ENCODE assay signal across 14 cellular contexts in the genomic region with DNA sequence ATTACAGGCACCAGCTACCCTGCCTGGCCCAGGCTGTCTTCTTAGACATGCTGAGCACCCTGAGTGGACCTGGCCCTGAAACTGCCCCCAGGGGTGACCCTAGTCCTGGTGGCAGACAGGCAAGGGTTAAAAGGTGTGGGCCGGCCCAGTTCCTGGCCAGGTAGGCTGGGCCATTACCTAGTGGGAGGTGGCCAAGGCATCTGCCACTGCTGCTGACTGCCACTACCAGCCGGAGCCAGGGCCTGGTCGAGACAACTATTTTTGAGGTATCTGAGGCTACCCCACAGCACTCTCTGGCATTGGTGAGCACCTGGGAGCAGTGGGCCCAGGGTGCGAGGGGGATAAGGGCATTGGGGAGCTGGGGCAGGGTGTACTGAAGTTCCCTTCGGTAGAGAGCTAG. TPM values are rescaled to one million over a fixed set of nuclear protein-coding genes. Genes with fewer than 3 reads are reported as not detected.
DNase-seq lines count a peak whose midpoint lies in the region; ATAC-seq and TF ChIP-seq lines count a peak whose summit lies in the region.
"Had no signal": no experiment of that assay in that cellular context is flagged by ENCODE, and none has a peak within 500 bp of the region (broad histone marks: within the 10 kb centered on the region; RNA-seq: fewer than 3 reads in every experiment).

A gene with protein sequence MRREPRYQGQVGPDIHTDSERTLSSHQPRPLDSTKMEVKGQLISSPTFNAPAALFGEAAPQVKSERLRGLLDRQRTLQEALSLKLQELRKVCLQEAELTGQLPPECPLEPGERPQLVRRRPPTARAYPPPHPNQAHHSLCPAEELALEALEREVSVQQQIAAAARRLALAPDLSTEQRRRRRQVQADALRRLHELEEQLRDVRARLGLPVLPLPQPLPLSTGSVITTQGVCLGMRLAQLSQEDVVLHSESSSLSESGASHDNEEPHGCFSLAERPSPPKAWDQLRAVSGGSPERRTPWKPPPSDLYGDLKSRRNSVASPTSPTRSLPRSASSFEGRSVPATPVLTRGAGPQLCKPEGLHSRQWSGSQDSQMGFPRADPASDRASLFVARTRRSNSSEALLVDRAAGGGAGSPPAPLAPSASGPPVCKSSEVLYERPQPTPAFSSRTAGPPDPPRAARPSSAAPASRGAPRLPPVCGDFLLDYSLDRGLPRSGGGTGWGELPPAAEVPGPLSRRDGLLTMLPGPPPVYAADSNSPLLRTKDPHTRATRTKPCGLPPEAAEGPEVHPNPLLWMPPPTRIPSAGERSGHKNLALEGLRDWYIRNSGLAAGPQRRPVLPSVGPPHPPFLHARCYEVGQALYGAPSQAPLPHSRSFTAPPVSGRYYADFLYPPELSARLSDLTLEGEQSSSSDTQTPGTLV (plus strand): TSS at position 206 of the 400 bp plus-strand sequence. CDS start 3,043 bp downstream, outside the sequence.

- DNase-seq in DMS153 (lab: John Stamatoyannopoulos, UW) (peak; percentile 2), DMS153 treated with DMSO at 0.1 percent for 48 hours (lab: John Stamatoyannopoulos, UW; ENCODE audit: unreplicated experiment) (no peak), endodermal cell (peak; percentile 76), lower lobe of right lung (peak; percentile 51), upper lobe of left lung (peak in 1 of 2 donors; percentile 60), amygdala (lab: John Stamatoyannopoulos, UW) (no peak), SHP77 treated with DMSO at 0.1 percent for 48 hours (lab: John Stamatoyannopoulos, UW) (no peak)
- no peak for DNase-seq in activated naive CD4-positive, alpha-beta T cell treated with anti-CD3 and anti-CD28 coated beads for 36 hours
- DNase-seq: activated CD4-positive, alpha-beta T cell treated with anti-CD3 and anti-CD28 coated beads, Interleukin-2, amount 50 U/mL, for 4 hours; effector memory CD4-positive, alpha-beta T cell; NCI-H187; stimulated activated naive CD8-positive, alpha-beta T cell treated with anti-CD3 and anti-CD28 coated beads, Interleukin-15, amount 100 ng/mL, for 72 hours had no signal

- H3K4me3 ChIP-seq in endodermal cell (ENCODE audit: low read length) = peak within 1 kb of the TSS; percentile 72
- H3K4me3 ChIP-seq in lower lobe of right lung = peak within 1 kb of the TSS; percentile 45
- peak within 1 kb of the TSS in 3 of 4 donors; percentile 37 to 48 (median 47) for H3K4me3 ChIP-seq in upper lobe of left lung

- H3K27me3 ChIP-seq in endodermal cell (ENCODE audit: control insufficient read depth, insufficient read depth, low read length, poor library complexity, severe bottlenecking) (no peaks in the 10 kb centered on the region), lower lobe of right lung (ENCODE audit: low read depth) (no peaks in the 10 kb centered on the region), upper lobe of left lung (no peaks in the 10 kb centered on the region)

- no peak within 1 kb of the TSS for H3K27ac ChIP-seq in endodermal cell (ENCODE audit: low read depth, low read length)
- peak within 1 kb of the TSS; percentile 62 for H3K27ac ChIP-seq in lower lobe of right lung
- H3K27ac ChIP-seq in upper lobe of left lung = peak within 1 kb of the TSS; percentile 63 to 78 (median 70)
- H3K27ac ChIP-seq: HL-60 had no signal

- peaks cover 72% of the 10 kb centered on the region for H3K9me3 Mint-ChIP-seq in endodermal cell
- H3K9me3 Mint-ChIP-seq in activated naive CD4-positive, alpha-beta T cell treated with anti-CD3 and anti-CD28 coated beads for 36 hours = no peaks in the 10 kb centered on the region
- H3K9me3 Mint-ChIP-seq: stimulated activated naive CD8-positive, alpha-beta T cell treated with anti-CD3 and anti-CD28 coated beads, Interleukin-15, amount 100 ng/mL, for 72 hours had no signal

- peak in 1 of 4 donors; percentile 30 for TF ChIP-seq POLR2A in upper lobe of left lung (IDR thresholded peaks at IDR 0.05)

- no peaks in the 10 kb centered on the region for H3K36me3 ChIP-seq in endodermal cell (ENCODE audit: control insufficient read depth, insufficient read depth, low read length)
- peaks cover 4% of the 10 kb centered on the region for H3K36me3 ChIP-seq in lower lobe of right lung
- H3K36me3 ChIP-seq in upper lobe of left lung = peaks cover 0 to 9% (median 0%) of the 10 kb centered on the region in 4 donors

- peaks cover 7% of the 10 kb centered on the region for H3K4me1 Mint-ChIP-seq in endodermal cell
- H3K4me1 Mint-ChIP-seq in activated naive CD4-positive, alpha-beta T cell treated with anti-CD3 and anti-CD28 coated beads for 36 hours (ENCODE audit: low read depth) = peaks cover 23% of the 10 kb centered on the region

- 33% methylated on average over 4 of the region's 5 CpGs; no CpG with 5 or more reads in 1 of the 2 experiments for WGBS in endodermal cell (ENCODE audit: insufficient coverage in 1 of 2, insufficient read length in 1 of 2), 2 experiments
- 52% methylated on average over 4 of the region's 5 CpGs; no CpG with 5 or more reads in 1 of the 2 donors for WGBS in upper lobe of left lung, 2 donors

- ATAC-seq in lower lobe of right lung (peak; percentile 90 to 91), upper lobe of left lung (ENCODE audit: low FRiP score in 2 of 2) (peak in 1 of 2 donors; percentile 60)
- ATAC-seq: stimulated activated naive CD8-positive, alpha-beta T cell treated with anti-CD3 and anti-CD28 coated beads, Interleukin-15, amount 100 ng/mL, for 72 hours had no signal

- no peaks in the 10 kb centered on the region for H3K4me1 ChIP-seq in endodermal cell (ENCODE audit: control insufficient read depth, insufficient read depth, low read length)
- no peaks in the 10 kb centered on the region for H3K4me1 ChIP-seq in lower lobe of right lung
- peaks cover 0 to 6% (median 0%) of the 10 kb centered on the region in 4 donors for H3K4me1 ChIP-seq in upper lobe of left lung

- no peak within 1 kb of the TSS for H3K9ac ChIP-seq in endodermal cell (ENCODE audit: extremely low read depth, low read length, poor library complexity, severe bottlenecking)

- CTCF ChIA-PET in activated naive CD4-positive, alpha-beta T cell treated with anti-CD3 and anti-CD28 coated beads for 36 hours (lab: Charles Lee) = no interaction called here

- H3K4me3 Mint-ChIP-seq in endodermal cell = peak within 1 kb of the TSS; percentile 65
- H3K4me3 Mint-ChIP-seq in activated naive CD4-positive, alpha-beta T cell treated with anti-CD3 and anti-CD28 coated beads for 36 hours = no peak within 1 kb of the TSS
- H3K4me3 Mint-ChIP-seq: stimulated activated naive CD8-positive, alpha-beta T cell treated with anti-CD3 and anti-CD28 coated beads, Interleukin-15, amount 100 ng/mL, for 72 hours had no signal

- H3K36me3 Mint-ChIP-seq in endodermal cell (ENCODE audit: low read depth) = peaks cover 9% of the 10 kb centered on the region
- no peaks in the 10 kb centered on the region for H3K36me3 Mint-ChIP-seq in activated naive CD4-positive, alpha-beta T cell treated with anti-CD3 and anti-CD28 coated beads for 36 hours (ENCODE audit: low read depth)

- no peaks in the 10 kb centered on the region for H3K27me3 Mint-ChIP-seq in endodermal cell (ENCODE audit: insufficient read depth)
- no peaks in the 10 kb centered on the region for H3K27me3 Mint-ChIP-seq in activated naive CD4-positive, alpha-beta T cell treated with anti-CD3 and anti-CD28 coated beads for 36 hours (ENCODE audit: low read depth)
- H3K27me3 Mint-ChIP-seq: stimulated activated naive CD8-positive, alpha-beta T cell treated with anti-CD3 and anti-CD28 coated beads, Interleukin-15, amount 100 ng/mL, for 72 hours had no signal

- intact Hi-C loops in lower lobe of right lung (cut with DNase I) = no loop called here
- intact Hi-C loops in activated naive CD4-positive, alpha-beta T cell treated with anti-CD3 and anti-CD28 coated beads for 36 hours (cut with micrococcal nuclease) = no loop called here

- no peak for TF ChIP-seq EP300 in upper lobe of left lung (IDR thresholded peaks at IDR 0.05)

- TF ChIP-seq CTCF in endodermal cell (conservative IDR thresholded peaks at IDR 0.05) = no peak
- no peak for TF ChIP-seq CTCF in lower lobe of right lung (IDR thresholded peaks at IDR 0.05)
- TF ChIP-seq CTCF in upper lobe of left lung (IDR thresholded peaks at IDR 0.05) = no peak

- peak within 1 kb of the TSS; percentile 48 for H3K27ac Mint-ChIP-seq in endodermal cell
- no peak within 1 kb of the TSS for H3K27ac Mint-ChIP-seq in activated naive CD4-positive, alpha-beta T cell treated with anti-CD3 and anti-CD28 coated beads for 36 hours

- H3K9me3 ChIP-seq in endodermal cell (ENCODE audit: control insufficient read depth, low read length) (no peaks in the 10 kb centered on the region), lower lobe of right lung (no peaks in the 10 kb centered on the region), upper lobe of left lung (peaks cover 0 to under 1% (median 0%) of the 10 kb centered on the region in 4 donors)

RNA-seq across cellular contexts. Expression of the gene that starts here (rescaled TPM):
- 10 to 100 TPM; 13.4 to 13.5 TPM for total RNA-seq in endodermal cell
- 9.6 TPM for polyA plus RNA-seq in endodermal cell (2013, experiment 1 of 2)
- 7.7 TPM for polyA plus RNA-seq in endodermal cell (2013, experiment 2 of 2)
- total RNA-seq in lower lobe of right lung = 9.5 TPM
- 10 to 100 TPM in 3 of 6 donors, 1 to 10 TPM in 3; 6.0 to 13.5 (median 9.9) TPM for total RNA-seq in upper lobe of left lung
- total RNA-seq in activated naive CD4-positive, alpha-beta T cell treated with anti-CD3 and anti-CD28 coated beads for 36 hours = 1 to 10 TPM; 2.1 to 2.2 TPM
- total RNA-seq: A172 had no signal

Comparison
In these comparisons a context has a peak if more than half of its experiments do, and no peak if none do; other contexts are left out.
1. DNase-seq: peak in DMS153 (single experiment), endodermal cell (single experiment) and lower lobe of right lung (single experiment); none in DMS153 treated with DMSO at 0.1 percent for 48 hours (single experiment), amygdala (0 of 56), activated naive CD4-positive, alpha-beta T cell treated with anti-CD3 and anti-CD28 coated beads for 36 hours (single experiment) and SHP77 treated with DMSO at 0.1 percent for 48 hours (single experiment).
2. Peak in every context shown above with its lines, with median percentiles within 50 percentile points of each other: H3K4me3 ChIP-seq.